9 cellular contexts compared by ENCODE assay signal in genomic region chr19:3135961-3136683, GRCh38. TPM values are rescaled to one million over a fixed set of nuclear protein-coding genes. Genes with fewer than 3 reads are reported as not detected.
DNase-seq lines count a peak whose midpoint lies in the region; ATAC-seq, FAIRE-seq and TF ChIP-seq lines count a peak whose summit lies in the region.
"Had no signal": no experiment of that assay in that cellular context is flagged by ENCODE, and none has a peak within 500 bp of the region (broad histone marks: within the 10 kb centered on the region; RNA-seq: fewer than 3 reads in every experiment).

A gene with protein sequence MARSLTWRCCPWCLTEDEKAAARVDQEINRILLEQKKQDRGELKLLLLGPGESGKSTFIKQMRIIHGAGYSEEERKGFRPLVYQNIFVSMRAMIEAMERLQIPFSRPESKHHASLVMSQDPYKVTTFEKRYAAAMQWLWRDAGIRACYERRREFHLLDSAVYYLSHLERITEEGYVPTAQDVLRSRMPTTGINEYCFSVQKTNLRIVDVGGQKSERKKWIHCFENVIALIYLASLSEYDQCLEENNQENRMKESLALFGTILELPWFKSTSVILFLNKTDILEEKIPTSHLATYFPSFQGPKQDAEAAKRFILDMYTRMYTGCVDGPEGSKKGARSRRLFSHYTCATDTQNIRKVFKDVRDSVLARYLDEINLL (plus strand): TSS chr19:3136033. CDS start chr19:3136451, 418 bp downstream.

- peak; percentile 29 for TF ChIP-seq POLR2A in GM18526 (IDR thresholded peaks at IDR 0.05; ENCODE audit: extremely low read depth, insufficient read length)
- TF ChIP-seq POLR2A in spleen (IDR thresholded peaks at IDR 0.05) = no peak

- H3K9me3 ChIP-seq in duodenal mucosa (ENCODE audit: control insufficient read depth in 1 of 2, low read length in 2 of 2) = no peaks in the 10 kb centered on the region
- peaks cover 0 to 7% (median 0%) of the 10 kb centered on the region in 8 donors for H3K9me3 ChIP-seq in spleen

- H3K4me3 Mint-ChIP-seq in T-cell = peak within 1 kb of the TSS; percentile 55 to 76 (median 57)

- H3K4me1 ChIP-seq in duodenal mucosa (ENCODE audit: control insufficient read depth in 1 of 2, insufficient read depth in 2 of 2, low read length in 2 of 2) (no peaks in the 10 kb centered on the region), spleen (peaks cover 6 to 70% (median 27%) of the 10 kb centered on the region in 6 donors)

- H3K27ac ChIP-seq in duodenal mucosa (ENCODE audit: low read depth, low read length) (peak within 1 kb of the TSS; percentile 32), spleen (peak within 1 kb of the TSS in 6 of 8 donors; percentile 8 to 89 (median 68))

- FAIRE-seq in urothelium cell line (lab: Jason Lieb, UNC) = no peak

- H3K36me3 ChIP-seq in duodenal mucosa (ENCODE audit: control insufficient read depth in 1 of 2, insufficient read depth in 2 of 2, low read length in 2 of 2) (no peaks in the 10 kb centered on the region), spleen (no peaks in the 10 kb centered on the region)

- CTCF ChIA-PET in T-cell (lab: Charles Lee) = interaction anchor here in 1 of 2 donors (0.7 kb wide), 1 partner anchor 29 kb away, joined by 3 read pairs; no protein-coding TSS in a partner anchor

- WGBS in spleen, 5 donors = 25 to 47% (median 29%) methylated on average over 13 to 40 of the region's 40 CpGs

- peak within 1 kb of the TSS; percentile 58 to 69 for H3K27ac Mint-ChIP-seq in T-cell

- H3K27me3 Mint-ChIP-seq in T-cell = peaks cover 4 to 7% of the 10 kb centered on the region in 2 donors

- peaks cover 0 to 6% (median 3%) of the 10 kb centered on the region in 3 donors for H3K9me3 Mint-ChIP-seq in T-cell

- POLR2A ChIA-PET in T-cell (lab: Charles Lee) = no interaction called here

- DNase-seq in T-cell = peak in 26 of 34 experiments; percentile 10 to 53 (median 32)
- DNase-seq in spleen = peak; percentile 82
- no peak for DNase-seq in urothelium cell line (ENCODE audit: low spot score)

- H3K27me3 ChIP-seq in duodenal mucosa (ENCODE audit: control insufficient read depth in 1 of 2, insufficient read depth in 2 of 2, low read length in 2 of 2) (no peaks in the 10 kb centered on the region), spleen (replicated peaks in 1 of 7) (peaks cover 0 to 23% (median 0%) of the 10 kb centered on the region in 7 donors)

- no peak for TF ChIP-seq CTCF in spleen (IDR thresholded peaks at IDR 0.05 in 8 of 11, conservative IDR thresholded peaks at IDR 0.05 in 3 of 11)

- peak within 1 kb of the TSS in 1 of 2 donors; percentile 59 for H3K9ac ChIP-seq in duodenal mucosa (ENCODE audit: low read depth in 1 of 2, low read length in 2 of 2)

- intact Hi-C loops in spleen (cut with DNase I; ENCODE audit: low total_unique reads) = no loop called here

- H3K4me1 Mint-ChIP-seq in T-cell = peaks cover 27 to 46% (median 38%) of the 10 kb centered on the region in 3 donors

- peaks cover 6% of the 10 kb centered on the region for H3K36me3 Mint-ChIP-seq in T-cell
- H3K36me3 Mint-ChIP-seq: brain had no signal

- ATAC-seq in T-cell (replicated peaks in 1 of 4) (peak; percentile 21 to 33 (median 30)), HG02642 (IDR thresholded peaks at IDR 0.05; ENCODE audit: poor library complexity, unreplicated experiment) (no peak), GM19035 (IDR thresholded peaks at IDR 0.05; ENCODE audit: unreplicated experiment) (no peak), GM18873 (IDR thresholded peaks at IDR 0.05; ENCODE audit: low FRiP score, unreplicated experiment) (no peak)

- H3K4me3 ChIP-seq in duodenal mucosa (ENCODE audit: low read depth in 1 of 2, low read length in 2 of 2) = peak within 1 kb of the TSS; percentile 22 to 55
- H3K4me3 ChIP-seq in spleen = peak within 1 kb of the TSS in 7 of 8 donors; percentile 20 to 64 (median 38)

RNA-seq across cellular contexts. Expression of the gene that starts here (rescaled TPM):
- total RNA-seq in T-cell = 10 to 100 TPM in 1 of 5 donors, 1 to 10 TPM in 4; 1.8 to 13.2 (median 2.8) TPM
- total RNA-seq in spleen = 10 to 100 TPM in 6 of 7 donors, 1 to 10 TPM in 1; 9.8 to 24.9 (median 12.7) TPM
- 1 to 10 TPM; 3.8 to 7.6 (median 5.2) TPM for polyA plus RNA-seq in spleen

Comparison
In these comparisons a context has a peak if more than half of its experiments do, and no peak if none do; other contexts are left out.
1. ATAC-seq: peak in T-cell (4 of 4); none in HG02642 (single experiment), GM19035 (single experiment) and GM18873 (single experiment).